In the genomic region with DNA sequence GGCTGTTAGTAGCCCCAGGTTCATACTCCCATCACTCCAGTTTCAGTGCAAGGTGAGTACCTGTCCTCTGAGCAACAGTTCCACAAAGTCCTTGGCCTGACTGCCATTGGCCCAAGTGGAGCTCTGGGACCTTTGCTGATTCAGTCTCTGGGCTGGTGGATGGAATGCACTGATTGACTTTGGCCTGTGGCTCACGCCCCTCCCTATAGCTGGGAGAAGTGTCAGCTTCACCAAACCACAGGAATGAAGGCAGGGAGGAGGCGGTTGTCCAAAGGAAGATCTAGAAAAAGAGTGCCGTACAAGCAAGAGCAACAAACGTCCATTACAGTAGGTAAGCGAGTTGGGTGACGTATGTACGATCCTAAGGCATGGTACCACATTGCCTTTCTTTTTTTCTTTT, we compare ENCODE assay signal across 11 cellular contexts. TPM values are rescaled to one million over a fixed set of nuclear protein-coding genes. Genes with fewer than 3 reads are reported as not detected.
DNase-seq lines count a peak whose midpoint lies in the region; ATAC-seq, FAIRE-seq and TF ChIP-seq lines count a peak whose summit lies in the region.
"Had no signal": no experiment of that assay in that cellular context is flagged by ENCODE, and none has a peak within 500 bp of the region (broad histone marks: within the 10 kb centered on the region; RNA-seq: fewer than 3 reads in every experiment).

No MANE protein-coding gene starts in this region.

- FAIRE-seq in HTR-8/SVneo (lab: Jason Lieb, UNC): peak; percentile 95

- in situ Hi-C loops in astrocyte of the spinal cord (cut with HindIII; ENCODE audit: low sequenced_read_pairs): no loop called here

- H3K36me3 ChIP-seq in left lung (no peaks in the 10 kb centered on the region), left ventricle myocardium inferior (no peaks in the 10 kb centered on the region)

- TF ChIP-seq CTCF in AG10803 (conservative IDR thresholded peaks at IDR 0.05; ENCODE audit: low read length) (peak; percentile 25), astrocyte of the spinal cord (IDR thresholded peaks at IDR 0.05; ENCODE audit: low read depth, low read length) (no peak), left lung (IDR thresholded peaks at IDR 0.05) (no peak), left ventricle myocardium inferior (IDR thresholded peaks at IDR 0.05; ENCODE audit: borderline replicate concordance) (no peak)

- intact Hi-C loops in left lung (cut with DNase I): no loop called here
- intact Hi-C loops in activated naive CD4-positive, alpha-beta T cell treated with anti-CD3 and anti-CD28 coated beads for 36 hours (cut with micrococcal nuclease): loop anchor here (2.0 to 5.0 kb wide), 5 partner anchors 221 to 1750 kb away; partner anchors contain the start of genes EIF2AK2, GPATCH11 and HEATR5B
- intact Hi-C loops in left ventricle myocardium inferior (cut with micrococcal nuclease): no loop called here

- no peaks in the 10 kb centered on the region for H3K27me3 ChIP-seq in left lung
- H3K27me3 ChIP-seq in left ventricle myocardium inferior (ENCODE audit: low read depth): no peaks in the 10 kb centered on the region

- H3K27ac ChIP-seq in left lung: no peak overlapping the region
- H3K27ac ChIP-seq in left ventricle myocardium inferior (replicated peaks): no peak overlapping the region

- no peaks in the 10 kb centered on the region for H3K9me3 Mint-ChIP-seq in activated naive CD4-positive, alpha-beta T cell treated with anti-CD3 and anti-CD28 coated beads for 36 hours
- H3K9me3 Mint-ChIP-seq: stimulated activated effector memory CD8-positive, alpha-beta T cell treated with anti-CD3 and anti-CD28 coated beads, Interleukin-12 subunit alpha, Interleukin-12 subunit beta, amount 100 ng/mL, for 72 hours had no signal

- DNase-seq in AG10803 (ENCODE audit: low read depth): peak; percentile 90
- DNase-seq in HTR-8/SVneo (ENCODE audit: insufficient read length, low spot score): peak; percentile 61
- peak; percentile 71 for DNase-seq in astrocyte of the spinal cord (ENCODE audit: low read depth, low spot score)
- no peak for DNase-seq in left lung
- DNase-seq in putamen (ENCODE audit: low spot score): no peak
- no peak for DNase-seq in activated naive CD4-positive, alpha-beta T cell treated with anti-CD3 and anti-CD28 coated beads for 36 hours
- DNase-seq in left ventricle myocardium inferior: no peak
- DNase-seq in stimulated activated naive CD8-positive, alpha-beta T cell treated with anti-CD3 and anti-CD28 coated beads, Interleukin-15, Interleukin-2, amounts not matched to agents 100 U/mL and 50 U/mL, for 24 hours: no peak
- DNase-seq: stimulated activated CD4-positive, alpha-beta T cell treated with anti-CD3 and anti-CD28 coated beads, Interleukin-15, amount 100 ng/mL, for 24 hours; T-helper 1 cell had no signal

- H3K4me3 Mint-ChIP-seq in activated naive CD4-positive, alpha-beta T cell treated with anti-CD3 and anti-CD28 coated beads for 36 hours: no peak overlapping the region
- H3K4me3 Mint-ChIP-seq: stimulated activated effector memory CD8-positive, alpha-beta T cell treated with anti-CD3 and anti-CD28 coated beads, Interleukin-12 subunit alpha, Interleukin-12 subunit beta, amount 100 ng/mL, for 72 hours had no signal

- H3K4me3 ChIP-seq in AG10803 (ENCODE audit: low read length): no peak overlapping the region
- H3K4me3 ChIP-seq in astrocyte of the spinal cord (ENCODE audit: low read depth, low read length): no peak overlapping the region
- no peak overlapping the region for H3K4me3 ChIP-seq in left lung
- no peak overlapping the region for H3K4me3 ChIP-seq in left ventricle myocardium inferior

- peaks cover 32% of the 10 kb centered on the region for H3K27me3 Mint-ChIP-seq in activated naive CD4-positive, alpha-beta T cell treated with anti-CD3 and anti-CD28 coated beads for 36 hours (ENCODE audit: low read depth)

- peak; percentile 51 for ATAC-seq in left lung
- ATAC-seq in stimulated activated naive CD8-positive, alpha-beta T cell treated with anti-CD3 and anti-CD28 coated beads, Interleukin-15, Interleukin-2, amounts not matched to agents 100 U/mL and 50 U/mL, for 24 hours: no peak
- ATAC-seq: stimulated activated effector memory CD8-positive, alpha-beta T cell treated with anti-CD3 and anti-CD28 coated beads, Interleukin-12 subunit alpha, Interleukin-12 subunit beta, amount 100 ng/mL, for 72 hours had no signal

- H3K27ac Mint-ChIP-seq in activated naive CD4-positive, alpha-beta T cell treated with anti-CD3 and anti-CD28 coated beads for 36 hours: no peak overlapping the region
- H3K27ac Mint-ChIP-seq: stimulated activated effector memory CD8-positive, alpha-beta T cell treated with anti-CD3 and anti-CD28 coated beads, Interleukin-12 subunit alpha, Interleukin-12 subunit beta, amount 100 ng/mL, for 72 hours had no signal

- CTCF ChIA-PET in activated naive CD4-positive, alpha-beta T cell treated with anti-CD3 and anti-CD28 coated beads for 36 hours (lab: Charles Lee): interaction anchor here (1.5 to 4.1 kb wide), 3 partner anchors 11 to 18 kb away, joined by 8 to 25 read pairs (median 14); no protein-coding TSS in a partner anchor

- H3K36me3 Mint-ChIP-seq in activated naive CD4-positive, alpha-beta T cell treated with anti-CD3 and anti-CD28 coated beads for 36 hours (ENCODE audit: low read depth): no peaks in the 10 kb centered on the region
- H3K36me3 Mint-ChIP-seq: stimulated activated effector memory CD8-positive, alpha-beta T cell treated with anti-CD3 and anti-CD28 coated beads, Interleukin-12 subunit alpha, Interleukin-12 subunit beta, amount 100 ng/mL, for 72 hours had no signal

- H3K4me1 ChIP-seq in left lung: no peaks in the 10 kb centered on the region
- no peaks in the 10 kb centered on the region for H3K4me1 ChIP-seq in left ventricle myocardium inferior

- H3K9me3 ChIP-seq in left lung: no peaks in the 10 kb centered on the region
- no peaks in the 10 kb centered on the region for H3K9me3 ChIP-seq in left ventricle myocardium inferior (replicated peaks)

- H3K4me1 Mint-ChIP-seq in activated naive CD4-positive, alpha-beta T cell treated with anti-CD3 and anti-CD28 coated beads for 36 hours (ENCODE audit: low read depth): peaks cover 34% of the 10 kb centered on the region

RNA-seq across cellular contexts. Expression of gene QPCT, which starts 34.0 kb away (rescaled TPM):
- 10 to 100 TPM; 11.5 to 16.6 TPM for total RNA-seq in left lung
- under 1 TPM in 1 of 2 experiments, not detected in 1; 0.42 TPM for total RNA-seq in activated naive CD4-positive, alpha-beta T cell treated with anti-CD3 and anti-CD28 coated beads for 36 hours
- 2.0 TPM for total RNA-seq in left ventricle myocardium inferior

RNA-seq across cellular contexts. Expression of gene PRKD3, which starts 53.8 kb away (rescaled TPM):
- total RNA-seq in left lung: 10 to 100 TPM; 36.2 to 43.7 TPM
- total RNA-seq in activated naive CD4-positive, alpha-beta T cell treated with anti-CD3 and anti-CD28 coated beads for 36 hours: 10 to 100 TPM; 13.0 TPM
- 14.8 TPM for total RNA-seq in left ventricle myocardium inferior

Comparison
In these comparisons a context has a peak if more than half of its experiments do, and no peak if none do; other contexts are left out.
1. DNase-seq: peak in AG10803 (single experiment), HTR-8/SVneo (single experiment) and astrocyte of the spinal cord (single experiment); none in left lung (0 of 2), putamen (single experiment), activated naive CD4-positive, alpha-beta T cell treated with anti-CD3 and anti-CD28 coated beads for 36 hours (single experiment), left ventricle myocardium inferior (single experiment) and stimulated activated naive CD8-positive, alpha-beta T cell treated with anti-CD3 and anti-CD28 coated beads, Interleukin-15, Interleukin-2, amounts not matched to agents 100 U/mL and 50 U/mL, for 24 hours (single experiment).